Comparison of ENCODE assay signal across 23 cellular contexts in genomic region chr17:5194346-5194745, GRCh38. TPM values are rescaled to one million over a fixed set of nuclear protein-coding genes. Genes with fewer than 3 reads are reported as not detected.
DNase-seq lines count a peak whose midpoint lies in the region; FAIRE-seq and TF ChIP-seq lines count a peak whose summit lies in the region.
"Had no signal": no experiment of that assay in that cellular context is flagged by ENCODE, and none has a peak within 500 bp of the region (broad histone marks: within the 10 kb centered on the region; RNA-seq: fewer than 3 reads in every experiment).

No MANE protein-coding gene starts in this region.

- intact Hi-C loops in ascending aorta (cut with DNase I), result loop anchor here (5.0 to 10.0 kb wide), 2 partner anchors 82 to 1820 kb away; partner anchors contain the start of genes RNASEK and ZNF232

- H3K27ac ChIP-seq in ascending aorta (no peak overlapping the region), hepatocyte (no peak overlapping the region)
- H3K27ac ChIP-seq: C4-2B, SJSA1 had no signal

- no peak overlapping the region for H3K4me3 ChIP-seq in AG09309 (ENCODE audit: control insufficient read depth, low read depth, low read length)
- H3K4me3 ChIP-seq in foreskin fibroblast (ENCODE audit: low read depth in 1 of 2, low read length in 2 of 2), result no peak overlapping the region
- H3K4me3 ChIP-seq in ascending aorta, result no peak overlapping the region
- H3K4me3 ChIP-seq in hepatocyte, result no peak overlapping the region
- H3K4me3 ChIP-seq: SJSA1 had no signal

- H3K36me3 ChIP-seq in ascending aorta (peaks cover 0 to 5% of the 10 kb centered on the region in 2 donors), hepatocyte (replicated peaks; ENCODE audit: insufficient read depth, low read depth) (no peaks in the 10 kb centered on the region)

- no peak for TF ChIP-seq CTCF in AG09309 (IDR thresholded peaks at IDR 0.05; ENCODE audit: control insufficient read depth, insufficient read depth, low read depth, low read length, missing control alignments)
- no peak for TF ChIP-seq CTCF in foreskin fibroblast (IDR thresholded peaks at IDR 0.05; ENCODE audit: low read depth, low read length)
- TF ChIP-seq CTCF in ascending aorta (IDR thresholded peaks at IDR 0.05), result no peak
- TF ChIP-seq CTCF in hepatocyte (IDR thresholded peaks at IDR 0.05; ENCODE audit: poor library complexity), result no peak

- H3K79me2 ChIP-seq in hepatocyte, result peaks cover 23% of the 10 kb centered on the region

- 95% methylated on average over 2 of the region's 2 CpGs for WGBS in hepatocyte (ENCODE audit: low lambda C conversion rate, missing lambda C conversion rate)

- DNase-seq in AG09309 (ENCODE audit: low read depth) (peak; percentile 55), GM03348 (ENCODE audit: low spot score) (peak; percentile 63), RKO (ENCODE audit: low spot score) (peak; percentile 2), foreskin fibroblast (peak; percentile 20 to 63), ascending aorta (ENCODE audit: low spot score in 2 of 2) (no peak), hepatocyte (ENCODE audit: low spot score) (no peak), GM12891 (ENCODE audit: insufficient read length, low spot score) (no peak)
- DNase-seq: DMS79, IMR-90, NCI-H1048, NCI-H1436, NCI-H2029, NCI-H2171, NCI-H526 had no signal

- no peak for TF ChIP-seq POLR2A in GM12891 (IDR thresholded peaks at IDR 0.05; ENCODE audit: low read depth, low read length)

- H3K27me3 ChIP-seq in ascending aorta (no peaks in the 10 kb centered on the region), hepatocyte (no peaks in the 10 kb centered on the region)
- H3K27me3 ChIP-seq: SJSA1 had no signal

- H3K4me1 ChIP-seq in ascending aorta, result peaks cover 6 to 12% of the 10 kb centered on the region in 2 donors
- H3K4me1 ChIP-seq in hepatocyte (ENCODE audit: insufficient read depth), result peaks cover 6% of the 10 kb centered on the region

- H3K9me2 ChIP-seq in hepatocyte (replicated peaks; ENCODE audit: insufficient read depth), result no peaks in the 10 kb centered on the region

- H3K4me2 ChIP-seq in hepatocyte, result no peak overlapping the region

- H3K9me3 ChIP-seq in ascending aorta, result peaks cover 1 to 3% of the 10 kb centered on the region in 2 donors
- H3K9me3 ChIP-seq in hepatocyte (ENCODE audit: low read depth), result peaks cover 13% of the 10 kb centered on the region

- no peaks in the 10 kb centered on the region for H4K20me1 ChIP-seq in hepatocyte (ENCODE audit: insufficient read depth, poor library complexity, severe bottlenecking)

- no peak overlapping the region for H2AFZ ChIP-seq in hepatocyte

- no peak for FAIRE-seq in GM12891 (lab: Jason Lieb, UNC)
- FAIRE-seq: G401.6, GM12892, GM18507, HTR-8/SVneo had no signal

TF ChIP-seq in GM12891, 5 proteins besides CTCF, POLR2A, EP300 and RAD21:
- TF ChIP-seq SPI1 (IDR thresholded peaks at IDR 0.05; ENCODE audit: low read depth, low read length) (no peak), POU2F2 (IDR thresholded peaks at IDR 0.05; ENCODE audit: low read depth, low read length) (no peak), PAX5 (IDR thresholded peaks at IDR 0.05; ENCODE audit: insufficient read depth, low read length, severe bottlenecking) (no peak), POLR2AphosphoS5 (IDR thresholded peaks at IDR 0.05; ENCODE audit: low read depth, low read length) (no peak), TAF1 (IDR thresholded peaks at IDR 0.05; ENCODE audit: low read depth, low read length) (no peak)

RNA-seq across cellular contexts. Expression of gene ZNF594, which starts 2.7 kb away (rescaled TPM):
- 0.21 TPM for total RNA-seq in ascending aorta
- 6.2 and 7.7 TPM in 2 replicates for total RNA-seq in hepatocyte
- 2.8 and 3.0 TPM in 2 replicates for polyA plus RNA-seq in hepatocyte
- polyA plus RNA-seq in GM12891 (2012; ENCODE audit: low read depth, missing spikeins), result 1.9 TPM

RNA-seq across cellular contexts. Expression of gene SCIMP, which starts 40.3 kb away (rescaled TPM):
- 0.21 TPM for total RNA-seq in ascending aorta
- total RNA-seq in hepatocyte, result 0.03 TPM in 1 of 2 replicates, not detected in the other
- 0.07 and 0.57 TPM in 2 replicates for polyA plus RNA-seq in hepatocyte
- polyA plus RNA-seq in GM12891 (2012; ENCODE audit: low read depth, missing spikeins), result 48.3 TPM
- total RNA-seq: A172, H4, IMR-90, MCF 10A, SJSA1 had no signal
- polyA plus RNA-seq: IMR-90 had no signal

Comparison
In these comparisons a context has a peak if more than half of its experiments do, and no peak if none do; other contexts are left out.
1. DNase-seq: peak in AG09309 (single experiment), GM03348 (single experiment), RKO (single experiment) and foreskin fibroblast (2 of 2); none in ascending aorta (0 of 2), hepatocyte (single experiment) and GM12891 (single experiment).